Comparison of ENCODE assay signal across 15 cellular contexts in genomic region chr7:134366481-134366880, GRCh38.
"Had no signal": no experiment of that assay in that cellular context is flagged by ENCODE, and none has a peak within 500 bp of the region (broad histone marks: within the 10 kb centered on the region; RNA-seq: fewer than 3 reads in every experiment).

No MANE protein-coding gene starts in this region.

- H3K36me3 ChIP-seq: lower lobe of right lung, right atrium auricular region, tibial nerve had no signal

- H3K27me3 ChIP-seq: right atrium auricular region, tibial nerve had no signal

- H3K4me1 ChIP-seq: right atrium auricular region had no signal

- H3K9me3 Mint-ChIP-seq: activated naive CD4-positive, alpha-beta T cell treated with anti-CD3 and anti-CD28 coated beads, Interleukin-2, amount 50 U/mL, for 24 hours; activated T-cell treated with anti-CD3 and anti-CD28 coated beads, Interleukin-2, amount 50 U/mL, for 24 hours; naive thymus-derived CD4-positive, alpha-beta T cell; stimulated activated memory B cell treated with anti-CD40 and anti-IgM and Interleukin-4, amounts not matched to agents 10 μg/mL and 1 μg/mL and 100 μg/mL, for 72 hours had no signal

- H3K27ac ChIP-seq: dorsolateral prefrontal cortex, lower lobe of right lung, right atrium auricular region, tibial nerve had no signal

- H3K36me3 Mint-ChIP-seq: activated naive CD4-positive, alpha-beta T cell treated with anti-CD3 and anti-CD28 coated beads, Interleukin-2, amount 50 U/mL, for 24 hours; brain; naive thymus-derived CD4-positive, alpha-beta T cell; stimulated activated memory B cell treated with anti-CD40 and anti-IgM and Interleukin-4, amounts not matched to agents 10 μg/mL and 1 μg/mL and 100 μg/mL, for 72 hours had no signal

- H3K4me3 Mint-ChIP-seq: activated naive CD4-positive, alpha-beta T cell treated with anti-CD3 and anti-CD28 coated beads, Interleukin-2, amount 50 U/mL, for 24 hours; activated T-cell treated with anti-CD3 and anti-CD28 coated beads, Interleukin-2, amount 50 U/mL, for 24 hours; brain; naive thymus-derived CD4-positive, alpha-beta T cell; stimulated activated memory B cell treated with anti-CD40 and anti-IgM and Interleukin-4, amounts not matched to agents 10 μg/mL and 1 μg/mL and 100 μg/mL, for 72 hours had no signal

- H3K4me1 Mint-ChIP-seq: activated naive CD4-positive, alpha-beta T cell treated with anti-CD3 and anti-CD28 coated beads, Interleukin-2, amount 50 U/mL, for 24 hours; naive thymus-derived CD4-positive, alpha-beta T cell; stimulated activated memory B cell treated with anti-CD40 and anti-IgM and Interleukin-4, amounts not matched to agents 10 μg/mL and 1 μg/mL and 100 μg/mL, for 72 hours had no signal

- ATAC-seq: activated CD4-positive, CD25-positive, alpha-beta regulatory T cell treated with anti-CD3 and anti-CD28 coated beads, Interleukin-2, amount 50 U/mL, for 24 hours; lower lobe of right lung; naive thymus-derived CD4-positive, alpha-beta T cell; stimulated activated memory B cell treated with anti-CD40 and anti-IgM and Interleukin-4, amounts not matched to agents 10 μg/mL and 1 μg/mL and 100 μg/mL, for 72 hours had no signal

- H3K4me3 ChIP-seq: dorsolateral prefrontal cortex, lower lobe of right lung, right atrium auricular region, tibial nerve had no signal

- H3K27ac Mint-ChIP-seq: activated naive CD4-positive, alpha-beta T cell treated with anti-CD3 and anti-CD28 coated beads, Interleukin-2, amount 50 U/mL, for 24 hours; activated T-cell treated with anti-CD3 and anti-CD28 coated beads, Interleukin-2, amount 50 U/mL, for 24 hours; brain; naive thymus-derived CD4-positive, alpha-beta T cell; stimulated activated memory B cell treated with anti-CD40 and anti-IgM and Interleukin-4, amounts not matched to agents 10 μg/mL and 1 μg/mL and 100 μg/mL, for 72 hours had no signal

- H3K9me3 ChIP-seq: lower lobe of right lung, right atrium auricular region, tibial nerve had no signal

- DNase-seq: activated CD4-positive, alpha-beta T cell treated with anti-CD3 and anti-CD28 coated beads, Interleukin-2, amount 50 U/mL, for 4 hours; activated effector memory CD4-positive, alpha-beta T cell treated with Interleukin-2 at 50 U/mL for 16 hours; activated T-cell treated with anti-CD3 and anti-CD28 coated beads, Interleukin-2, amount 50 U/mL, for 24 hours; amygdala; dorsolateral prefrontal cortex; lower lobe of right lung; midbrain; naive thymus-derived CD4-positive, alpha-beta T cell; stimulated activated CD4-positive, alpha-beta T cell treated with anti-CD3 and anti-CD28 coated beads, Interleukin-1b, Interleukin-23, amount 100 ng/mL, for 48 hours had no signal
